Comparison of ENCODE assay signal across 17 cellular contexts in the genomic region with DNA sequence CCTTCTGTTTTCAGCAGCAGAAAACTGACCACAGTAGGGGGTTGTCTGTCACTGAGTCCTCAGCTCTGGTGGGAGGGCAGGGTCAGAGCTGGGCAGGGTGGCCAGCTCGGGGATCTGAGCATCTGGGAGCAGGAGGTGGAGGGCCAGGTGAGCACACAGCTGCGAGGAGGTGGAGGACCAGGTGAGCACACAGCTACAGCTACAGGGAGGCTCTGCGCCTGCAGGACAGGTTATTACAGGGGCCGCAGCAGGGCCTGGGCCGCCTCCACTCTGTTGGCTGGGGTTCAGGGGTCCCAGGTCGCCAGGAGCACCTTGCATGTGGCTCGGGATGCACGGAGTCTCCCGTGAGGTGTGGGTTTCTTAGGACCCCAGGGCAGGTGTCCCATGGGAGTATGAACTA. TPM values are rescaled to one million over a fixed set of nuclear protein-coding genes. Genes with fewer than 3 reads are reported as not detected.
DNase-seq lines count a peak whose midpoint lies in the region; ATAC-seq and TF ChIP-seq lines count a peak whose summit lies in the region.
"Had no signal": no experiment of that assay in that cellular context is flagged by ENCODE, and none has a peak within 500 bp of the region (broad histone marks: within the 10 kb centered on the region; RNA-seq: fewer than 3 reads in every experiment).

No MANE protein-coding gene starts in this region.

- 78 to 88% methylated on average over 9 of the region's 9 CpGs for WGBS in heart right ventricle, 2 donors
- WGBS in SK-N-SH (ENCODE audit: low lambda C conversion rate), result 70% methylated on average over 9 of the region's 9 CpGs
- WGBS in right cardiac atrium, result 89% methylated on average over 9 of the region's 9 CpGs

- H3K4me1 ChIP-seq in heart right ventricle, result peaks cover 0 to 28% (median 10%) of the 10 kb centered on the region in 9 donors
- H3K4me1 ChIP-seq in SK-N-SH (ENCODE audit: control insufficient read depth in 1 of 2, insufficient read depth in 2 of 2, low read depth in 1 of 2, low read length in 1 of 2), result peaks cover 31 to 38% of the 10 kb centered on the region in 2 experiments
- no peaks in the 10 kb centered on the region for H3K4me1 ChIP-seq in right cardiac atrium (ENCODE audit: control insufficient read depth, insufficient read depth, low read length)
- peaks cover 0 to 35% (median 15%) of the 10 kb centered on the region in 4 donors for H3K4me1 ChIP-seq in tibial artery
- H3K4me1 ChIP-seq in HAP-1, result no peaks in the 10 kb centered on the region

- no peaks in the 10 kb centered on the region for H3K27me3 ChIP-seq in heart right ventricle
- no peaks in the 10 kb centered on the region for H3K27me3 ChIP-seq in SK-N-SH (ENCODE audit: insufficient read depth)
- H3K27me3 ChIP-seq in right cardiac atrium (ENCODE audit: control insufficient read depth, insufficient read depth), result no peaks in the 10 kb centered on the region
- H3K27me3 ChIP-seq in tibial artery, result no peaks in the 10 kb centered on the region
- no peaks in the 10 kb centered on the region for H3K27me3 ChIP-seq in HAP-1 (ENCODE audit: low read depth)
- H3K27me3 ChIP-seq: MG63 had no signal

- no peak overlapping the region for H3K27ac Mint-ChIP-seq in CD14-positive monocyte
- H3K27ac Mint-ChIP-seq: B cell; CD8-positive, alpha-beta T cell had no signal

- H3K27ac ChIP-seq in heart right ventricle (peak overlapping the region in 8 of 10 donors; percentile 11 to 85 (median 68)), SK-N-SH (ENCODE audit: low read depth in 2 of 2, low read length in 1 of 2) (peak overlapping the region; percentile 56 to 87; a peak in 3 of 4 replicates), right cardiac atrium (ENCODE audit: low read length) (peak overlapping the region; percentile 0), tibial artery (peak overlapping the region; percentile 10 to 70)

- peaks cover 0 to 9% (median 5%) of the 10 kb centered on the region in 7 donors for H3K9me3 Mint-ChIP-seq in CD14-positive monocyte
- H3K9me3 Mint-ChIP-seq: CD8-positive, alpha-beta T cell had no signal

- peak overlapping the region; percentile 14 for H3K9ac ChIP-seq in SK-N-SH

- DNase-seq in heart right ventricle (no peak), cardiac septum (ENCODE audit: low spot score) (no peak), SK-N-SH (no peak), right cardiac atrium (peak in 1 of 3 donors; percentile 28), tibial artery (no peak), HAP-1 (ENCODE audit: low spot score in 2 of 2) (no peak), CD14-positive monocyte (ENCODE audit: low spot score) (no peak), GF-D8 (lab: John Stamatoyannopoulos, UW) (no peak)
- DNase-seq: CD8-positive, alpha-beta T cell; GOT3; KG1; MG63; NCI-H2227 treated with DMSO at 0.1 percent for 48 hours; NCI-H526 treated with DMSO at 0.1 percent for 48 hours; SHP77 treated with DMSO at 0.1 percent for 48 hours; SW 1271 had no signal

- intact Hi-C loops in heart right ventricle (cut with DNase I), result loop anchor here in 1 of 10 donors (10.0 kb wide), 1 partner anchor 135 kb away; no protein-coding TSS in a partner anchor
- intact Hi-C loops in cardiac septum (cut with DNase I), result no loop called here
- intact Hi-C loops in right cardiac atrium (cut with DNase I), result loop anchor here in 1 of 4 donors (5.0 kb wide), 1 partner anchor 457 kb away; no protein-coding TSS in a partner anchor
- intact Hi-C loops in tibial artery (cut with DNase I; ENCODE audit: low total_unique reads), result loop anchor here (10.0 kb wide), 1 partner anchor 265 kb away; a partner anchor contains a TSS
- intact Hi-C loops in CD14-positive monocyte (cut with micrococcal nuclease), result no loop called here

- TF ChIP-seq CTCF in heart right ventricle (IDR thresholded peaks at IDR 0.05) (no peak), SK-N-SH (IDR thresholded peaks at IDR 0.05) (no peak), tibial artery (IDR thresholded peaks at IDR 0.05) (no peak), CD14-positive monocyte (IDR thresholded peaks at IDR 0.05) (no peak)

- no peaks in the 10 kb centered on the region for H3K9me2 ChIP-seq in SK-N-SH

- no peaks in the 10 kb centered on the region for H3K4me1 Mint-ChIP-seq in CD14-positive monocyte
- H3K4me1 Mint-ChIP-seq: B cell had no signal

- no peaks in the 10 kb centered on the region for H4K20me1 ChIP-seq in SK-N-SH (ENCODE audit: insufficient read depth)

- H3K4me3 ChIP-seq in heart right ventricle (no peak overlapping the region), SK-N-SH (ENCODE audit: low read depth in 2 of 2, low read length in 1 of 2) (no peak overlapping the region; a peak in 1 of 4 replicates), right cardiac atrium (ENCODE audit: low read length) (no peak overlapping the region), tibial artery (no peak overlapping the region), HAP-1 (no peak overlapping the region)
- H3K4me3 ChIP-seq: MG63 had no signal

- no peak overlapping the region for H3K4me3 Mint-ChIP-seq in CD14-positive monocyte
- H3K4me3 Mint-ChIP-seq: B cell; CD8-positive, alpha-beta T cell had no signal

- no peaks in the 10 kb centered on the region; the same call in 1 of the 2 replicates for H3K79me2 ChIP-seq in SK-N-SH (ENCODE audit: insufficient read depth)

- POLR2A ChIA-PET in SK-N-SH (lab: Yijun Ruan, JAX), result interaction anchor here (0.9 to 2.8 kb wide), 2 partner anchors 11 to 68 kb away, joined by 3 to 21 read pairs; no protein-coding TSS in a partner anchor

- in situ Hi-C loops in HAP-1 (cut with MboI; ENCODE audit: low sequenced_read_pairs), result no loop called here

- peak overlapping the region; percentile 68 for H3K4me2 ChIP-seq in SK-N-SH

- no peak for TF ChIP-seq EP300 in SK-N-SH (IDR thresholded peaks at IDR 0.05; ENCODE audit: borderline replicate concordance in 1 of 2, low read depth in 1 of 2, low read length in 1 of 2)

- peaks cover 0 to 3% (median 0%) of the 10 kb centered on the region in 3 donors for H3K27me3 Mint-ChIP-seq in CD14-positive monocyte (ENCODE audit: low read depth in 3 of 3)
- H3K27me3 Mint-ChIP-seq: B cell had no signal

- H3F3A ChIP-seq in SK-N-SH (replicated peaks; ENCODE audit: insufficient read depth), result peaks cover 29% of the 10 kb centered on the region

- 0 out of 2 replicates have a peak overlapping the region, but pooled peaks have one; percentile 40 for H2AFZ ChIP-seq in SK-N-SH (ENCODE audit: low read depth)

- H3K9me3 ChIP-seq in heart right ventricle, result no peaks in the 10 kb centered on the region
- H3K9me3 ChIP-seq in SK-N-SH, result no peaks in the 10 kb centered on the region
- no peaks in the 10 kb centered on the region for H3K9me3 ChIP-seq in right cardiac atrium (ENCODE audit: control insufficient read depth, low read length)
- H3K9me3 ChIP-seq in tibial artery, result no peaks in the 10 kb centered on the region
- H3K9me3 ChIP-seq in HAP-1, result no peaks in the 10 kb centered on the region
- H3K9me3 ChIP-seq: MG63 had no signal

- H3K36me3 Mint-ChIP-seq in CD14-positive monocyte, result peaks cover 53 to 82% of the 10 kb centered on the region in 2 donors

- ATAC-seq in heart right ventricle (peak in 3 of 8 donors; percentile 3 to 35 (median 7)), right cardiac atrium (peak; percentile 4 to 5)
- ATAC-seq: CD8-positive, alpha-beta T cell had no signal

- CTCF ChIA-PET in SK-N-SH (lab: Yijun Ruan, JAX), result interaction anchor here (1.0 to 4.8 kb wide), 9 partner anchors 8 to 459 kb away, joined by 3 to 28 read pairs (median 6); no protein-coding TSS in a partner anchor

- H3K36me3 ChIP-seq in heart right ventricle (peaks cover 0 to 98% (median 13%) of the 10 kb centered on the region in 9 donors), SK-N-SH (replicated peaks in 1 of 2; ENCODE audit: control insufficient read depth in 1 of 2, insufficient read depth in 2 of 2, low read length in 1 of 2) (peaks cover 41 to 61% of the 10 kb centered on the region in 2 experiments), tibial artery (peaks cover 0 to 73% (median 37%) of the 10 kb centered on the region in 3 donors), HAP-1 (replicated peaks) (peaks cover 76% of the 10 kb centered on the region)

- no peak for TF ChIP-seq RAD21 in SK-N-SH (IDR thresholded peaks at IDR 0.05; ENCODE audit: low read length)

TF ChIP-seq in SK-N-SH, 30 proteins besides CTCF, POLR2A, EP300 and RAD21:
- TF ChIP-seq FOXJ3 (CRISPR knock-in tag; IDR thresholded peaks at IDR 0.05) (no peak), SIN3A (IDR thresholded peaks at IDR 0.05; ENCODE audit: borderline replicate concordance, low read depth, low read length) (0 out of 2 replicates have a peak, but pooled peaks have one; percentile 7)
TF ChIP-seq in SK-N-SH: peak in this region for 1.

RNA-seq across cellular contexts. Expression of a gene that starts 52.4 kb away (rescaled TPM):
- 10 to 100 TPM; 14.5 to 24.5 (median 21.2) TPM for total RNA-seq in heart right ventricle
- polyA plus RNA-seq in heart right ventricle, result 10 to 100 TPM in 1 of 2 donors, 1 to 10 TPM in 1; 5.0 to 15.7 TPM
- total RNA-seq in cardiac septum, result 13.5 TPM
- 50.5 and 63.7 TPM in 2 replicates for polyA plus RNA-seq in SK-N-SH (2012; rRNA removed)
- polyA plus RNA-seq in SK-N-SH (2012; cell fraction: cytosol; rRNA removed), result 43.8 and 69.6 TPM in 2 replicates
- 55.8 and 70.9 TPM in 2 replicates for polyA plus RNA-seq in SK-N-SH (2012; cell fraction: nucleus; rRNA removed)
- 10 to 100 TPM; 22.6 to 38.3 (median 25.1) TPM for total RNA-seq in right cardiac atrium
- 20.7 TPM for polyA plus RNA-seq in right cardiac atrium
- 1 to 10 TPM in 1 of 2 donors, under 1 TPM in 1; 0.94 to 1.1 TPM for polyA plus RNA-seq in CD14-positive monocyte

RNA-seq across cellular contexts. Expression of a gene that starts 52.8 kb away (rescaled TPM):
- total RNA-seq in heart right ventricle (100 to 1,000 TPM; 129 to 211 (median 183) TPM), cardiac septum (153 TPM), right cardiac atrium (100 to 1,000 TPM; 139 to 163 (median 147) TPM)
- polyA plus RNA-seq in heart right ventricle (100 to 1,000 TPM in 1 of 2 donors, 10 to 100 TPM in 1; 69.2 to 203 TPM), SK-N-SH (2012; rRNA removed) (369 and 560 TPM in 2 replicates), right cardiac atrium (86.9 TPM), CD14-positive monocyte (10 to 100 TPM; 44.2 to 51.5 TPM)
- 137 and 282 TPM in 2 replicates for polyA plus RNA-seq in SK-N-SH (2012; cell fraction: cytosol; rRNA removed)
- polyA plus RNA-seq in SK-N-SH (2012; cell fraction: nucleus; rRNA removed), result 1,170 and 1,470 TPM in 2 replicates

RNA-seq across cellular contexts. Expression of a gene that starts 53.0 kb away (rescaled TPM):
- total RNA-seq in heart right ventricle, result 10 to 100 TPM; 18.0 to 30.0 (median 25.3) TPM
- polyA plus RNA-seq in heart right ventricle, result 10 to 100 TPM; 10.4 to 12.8 TPM
- 22.1 TPM for total RNA-seq in cardiac septum
- polyA plus RNA-seq in SK-N-SH (2012; rRNA removed), result 51.8 and 58.5 TPM in 2 replicates
- 29.0 and 41.8 TPM in 2 replicates for polyA plus RNA-seq in SK-N-SH (2012; cell fraction: cytosol; rRNA removed)
- polyA plus RNA-seq in SK-N-SH (2012; cell fraction: nucleus; rRNA removed), result 74.3 and 79.4 TPM in 2 replicates
- 10 to 100 TPM; 12.0 to 20.7 (median 16.1) TPM for total RNA-seq in right cardiac atrium
- 10.2 TPM for polyA plus RNA-seq in right cardiac atrium
- polyA plus RNA-seq in CD14-positive monocyte, result 1 to 10 TPM; 1.2 to 2.0 TPM

Comparison
In these comparisons a context has a peak if more than half of its experiments do, and no peak if none do; other contexts are left out.
1. H3K27ac ChIP-seq: peak in every context shown above with its lines; median percentile 72 in SK-N-SH; 68 in heart right ventricle; 40 in tibial artery; 0 in right cardiac atrium.